ENCODE assay signal across 18 cellular contexts in the genomic region with DNA sequence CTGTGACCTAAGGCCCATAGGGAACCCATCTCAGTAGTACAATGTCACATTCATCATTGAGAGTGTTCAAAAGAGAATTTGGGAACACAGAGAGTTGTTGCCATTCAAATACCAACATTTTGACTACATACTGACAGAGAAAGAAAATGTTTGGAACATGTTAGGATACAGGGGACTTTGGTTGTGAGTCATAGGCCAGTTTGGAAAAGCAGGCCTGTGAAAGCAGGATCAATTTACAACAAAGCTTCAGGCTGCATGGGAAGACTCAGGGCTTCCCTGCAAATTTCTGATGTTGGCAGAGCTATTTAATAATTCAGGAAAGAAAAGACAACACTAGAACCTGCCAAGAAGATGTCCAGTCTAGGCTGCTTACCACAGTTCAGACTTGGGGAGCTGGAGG. TPM values are rescaled to one million over a fixed set of nuclear protein-coding genes. Genes with fewer than 3 reads are reported as not detected.
A peak's percentile ranks its signal among the peaks of the same experiment; 100 is the strongest.
DNase-seq lines count a peak whose midpoint lies in the region; ATAC-seq and TF ChIP-seq lines count a peak whose summit lies in the region.
"Had no signal": no experiment of that assay in that cellular context is flagged by ENCODE, and none has a peak within 500 bp of the region (broad histone marks: within the 10 kb centered on the region; RNA-seq: fewer than 3 reads in every experiment).

No MANE protein-coding gene starts in this region.

- H3K4me3 ChIP-seq in HFF-Myc (replicated peaks; ENCODE audit: low read depth, low read length) (no peak overlapping the region), ascending aorta (no peak overlapping the region), testis (no peak overlapping the region)
- H3K4me3 ChIP-seq: cardiac muscle cell, heart left ventricle, mucosa of descending colon, Peyer's patch had no signal

- intact Hi-C loops in ascending aorta (cut with DNase I): no loop called here
- intact Hi-C loops in testis (cut with DNase I; ENCODE audit: low total_unique reads): no loop called here

- H3K4me3 Mint-ChIP-seq in activated T-cell treated with anti-CD3 and anti-CD28 coated beads, Interleukin-2, amount 50 U/mL, for 4 hours: no peak overlapping the region
- H3K4me3 Mint-ChIP-seq: activated B cell treated with CpG ODN at 0.5 μM for 24 hours; activated naive CD4-positive, alpha-beta T cell treated with anti-CD3 and anti-CD28 coated beads, Interleukin-2, amount 10 ng/mL, durations not matched to agents 7 days and 5 days; effector memory CD8-positive, alpha-beta T cell; stimulated activated naive CD8-positive, alpha-beta T cell treated with anti-CD3 and anti-CD28 coated beads, Interleukin-15, Interleukin-2, amounts not matched to agents 100 ng/mL and 50 ng/mL, for 24 hours had no signal

- H3K9me3 ChIP-seq in ascending aorta (no peaks in the 10 kb centered on the region), testis (no peaks in the 10 kb centered on the region)
- H3K9me3 ChIP-seq: heart left ventricle, mucosa of descending colon, Peyer's patch had no signal

- no peaks in the 10 kb centered on the region for H3K36me3 Mint-ChIP-seq in activated T-cell treated with anti-CD3 and anti-CD28 coated beads, Interleukin-2, amount 50 U/mL, for 4 hours (ENCODE audit: insufficient read depth)
- H3K36me3 Mint-ChIP-seq: activated naive CD4-positive, alpha-beta T cell treated with anti-CD3 and anti-CD28 coated beads, Interleukin-2, amount 10 ng/mL, durations not matched to agents 7 days and 5 days had no signal

- H3K27ac ChIP-seq in ascending aorta (peak overlapping the region; percentile 15 to 63), foreskin keratinocyte (peak overlapping the region; percentile 85), testis (no peak overlapping the region)
- H3K27ac ChIP-seq: cardiac muscle cell, heart left ventricle, Peyer's patch had no signal

- no peaks in the 10 kb centered on the region for H3K27me3 ChIP-seq in ascending aorta
- no peaks in the 10 kb centered on the region for H3K27me3 ChIP-seq in foreskin keratinocyte
- H3K27me3 ChIP-seq in testis: no peaks in the 10 kb centered on the region
- H3K27me3 ChIP-seq: cardiac muscle cell, Peyer's patch had no signal

- H3K4me1 ChIP-seq in ascending aorta: no peaks in the 10 kb centered on the region
- peaks cover 25% of the 10 kb centered on the region for H3K4me1 ChIP-seq in foreskin keratinocyte
- H3K4me1 ChIP-seq in testis: no peaks in the 10 kb centered on the region
- H3K4me1 ChIP-seq: heart left ventricle, Peyer's patch had no signal

- TF ChIP-seq CTCF in HFF-Myc (IDR thresholded peaks at IDR 0.05; ENCODE audit: low read depth, low read length, missing control alignments) (no peak), ascending aorta (IDR thresholded peaks at IDR 0.05) (no peak), foreskin keratinocyte (conservative IDR thresholded peaks at IDR 0.05) (no peak), testis (IDR thresholded peaks at IDR 0.05) (no peak)

- H3K9me3 Mint-ChIP-seq in activated T-cell treated with anti-CD3 and anti-CD28 coated beads, Interleukin-2, amount 50 U/mL, for 4 hours: no peaks in the 10 kb centered on the region
- H3K9me3 Mint-ChIP-seq: activated B cell treated with CpG ODN at 0.5 μM for 24 hours; activated naive CD4-positive, alpha-beta T cell treated with anti-CD3 and anti-CD28 coated beads, Interleukin-2, amount 10 ng/mL, durations not matched to agents 7 days and 5 days; effector memory CD8-positive, alpha-beta T cell; stimulated activated naive CD8-positive, alpha-beta T cell treated with anti-CD3 and anti-CD28 coated beads, Interleukin-15, Interleukin-2, amounts not matched to agents 100 ng/mL and 50 ng/mL, for 24 hours had no signal

- no peaks in the 10 kb centered on the region for H3K36me3 ChIP-seq in ascending aorta
- no peaks in the 10 kb centered on the region for H3K36me3 ChIP-seq in testis (ENCODE audit: low read depth, missing control alignments)
- H3K36me3 ChIP-seq: cardiac muscle cell, heart left ventricle, Peyer's patch had no signal

- peaks cover 12% of the 10 kb centered on the region for H3K27me3 Mint-ChIP-seq in activated T-cell treated with anti-CD3 and anti-CD28 coated beads, Interleukin-2, amount 50 U/mL, for 4 hours (ENCODE audit: low read depth)

- DNase-seq in HFF-Myc (ENCODE audit: extremely low read depth, low read depth) (peak; percentile 22), ascending aorta (ENCODE audit: low spot score in 2 of 2) (no peak), foreskin keratinocyte (peak in 1 of 2 donors; percentile 64), UCSD-AML1 (lab: John Stamatoyannopoulos, UW; ENCODE audit: unreplicated experiment) (no peak), testis (no peak)
- no peak for DNase-seq in activated T-cell treated with anti-CD3 and anti-CD28 coated beads, Interleukin-2, amount 50 U/mL, for 4 hours
- no peak for DNase-seq in activated CD8-positive, alpha-beta memory T cell treated with anti-CD3 and anti-CD28 coated beads, Interleukin-2, amount 50 U/mL, for 4 hours
- DNase-seq: activated B cell treated with CpG ODN at 0.5 μM for 24 hours; activated naive CD4-positive, alpha-beta T cell treated with anti-CD3 and anti-CD28 coated beads, Interleukin-2, amount 10 ng/mL, durations not matched to agents 7 days and 5 days; effector memory CD8-positive, alpha-beta T cell; GF-D8; heart left ventricle; mucosa of descending colon; NCI-H187 treated with DMSO at 0.1 percent for 48 hours; NCI-H526; Peyer's patch had no signal

- H3K4me1 Mint-ChIP-seq in activated T-cell treated with anti-CD3 and anti-CD28 coated beads, Interleukin-2, amount 50 U/mL, for 4 hours (ENCODE audit: low read depth): no peaks in the 10 kb centered on the region
- H3K4me1 Mint-ChIP-seq: activated B cell treated with CpG ODN at 0.5 μM for 24 hours; activated naive CD4-positive, alpha-beta T cell treated with anti-CD3 and anti-CD28 coated beads, Interleukin-2, amount 10 ng/mL, durations not matched to agents 7 days and 5 days had no signal

- peak; percentile 65 for ATAC-seq in foreskin keratinocyte
- no peak for ATAC-seq in activated T-cell treated with anti-CD3 and anti-CD28 coated beads, Interleukin-2, amount 50 U/mL, for 4 hours
- ATAC-seq: effector memory CD8-positive, alpha-beta T cell; heart left ventricle; mucosa of descending colon had no signal

- TF ChIP-seq POLR2A in testis (IDR thresholded peaks at IDR 0.05): no peak

RNA-seq across cellular contexts. Expression of a gene that starts 0.4 kb away (rescaled TPM):
- not detected for total RNA-seq in ascending aorta
- 2.0 and 3.1 TPM in 2 replicates for total RNA-seq in foreskin keratinocyte
- 0.12 and 0.39 TPM in 2 replicates for polyA plus RNA-seq in foreskin keratinocyte
- total RNA-seq in activated T-cell treated with anti-CD3 and anti-CD28 coated beads, Interleukin-2, amount 50 U/mL, for 4 hours: not detected
- total RNA-seq in testis: not detected
- polyA plus RNA-seq in testis (ENCODE audit: insufficient read depth, low read depth, low replicate concordance): 0.13 TPM
- total RNA-seq: activated B cell treated with CpG ODN at 0.5 μM for 24 hours, cardiac muscle cell, heart left ventricle, mucosa of descending colon, Peyer's patch had no signal
- polyA plus RNA-seq: cardiac muscle cell, heart left ventricle had no signal

RNA-seq across cellular contexts. Expression of a gene that starts 22.3 kb away (rescaled TPM):
- total RNA-seq in ascending aorta: 319 TPM
- 274 and 284 TPM in 2 replicates for total RNA-seq in foreskin keratinocyte
- polyA plus RNA-seq in foreskin keratinocyte: 343 and 345 TPM in 2 replicates
- 100 to 1,000 TPM; 336 to 429 (median 342) TPM for total RNA-seq in activated T-cell treated with anti-CD3 and anti-CD28 coated beads, Interleukin-2, amount 50 U/mL, for 4 hours
- total RNA-seq in testis: 100 to 1,000 TPM; 287 to 387 TPM
- 268 TPM for polyA plus RNA-seq in testis (ENCODE audit: insufficient read depth, low read depth, low replicate concordance)

RNA-seq across cellular contexts. Expression of a gene that starts 23.4 kb away (rescaled TPM):
- not detected for total RNA-seq in ascending aorta
- not detected in 2 replicates for total RNA-seq in foreskin keratinocyte
- polyA plus RNA-seq in foreskin keratinocyte: not detected in 2 replicates
- not detected for total RNA-seq in activated T-cell treated with anti-CD3 and anti-CD28 coated beads, Interleukin-2, amount 50 U/mL, for 4 hours
- total RNA-seq in testis: under 1 TPM in 1 of 2 donors, not detected in 1; 0.25 TPM
- not detected for polyA plus RNA-seq in testis (ENCODE audit: insufficient read depth, low read depth, low replicate concordance)
- total RNA-seq: activated B cell treated with CpG ODN at 0.5 μM for 24 hours, cardiac muscle cell, heart left ventricle, mucosa of descending colon, Peyer's patch had no signal
- polyA plus RNA-seq: cardiac muscle cell, heart left ventricle had no signal

RNA-seq across cellular contexts. Expression of a gene that starts 33.8 kb away (rescaled TPM):
- not detected for total RNA-seq in ascending aorta
- 0.07 TPM in 1 of 2 replicates, not detected in the other for total RNA-seq in foreskin keratinocyte
- not detected in 2 replicates for polyA plus RNA-seq in foreskin keratinocyte
- not detected for total RNA-seq in activated T-cell treated with anti-CD3 and anti-CD28 coated beads, Interleukin-2, amount 50 U/mL, for 4 hours
- total RNA-seq in testis: not detected
- polyA plus RNA-seq in testis (ENCODE audit: insufficient read depth, low read depth, low replicate concordance): not detected
- total RNA-seq: activated B cell treated with CpG ODN at 0.5 μM for 24 hours, cardiac muscle cell, heart left ventricle, mucosa of descending colon, Peyer's patch had no signal
- polyA plus RNA-seq: cardiac muscle cell, heart left ventricle had no signal

Comparison
In these comparisons a context has a peak if more than half of its experiments do, and no peak if none do; other contexts are left out.
1. H3K27ac ChIP-seq: peak in ascending aorta (2 of 2) and foreskin keratinocyte (single experiment); none in testis (0 of 2).